In the genomic region with DNA sequence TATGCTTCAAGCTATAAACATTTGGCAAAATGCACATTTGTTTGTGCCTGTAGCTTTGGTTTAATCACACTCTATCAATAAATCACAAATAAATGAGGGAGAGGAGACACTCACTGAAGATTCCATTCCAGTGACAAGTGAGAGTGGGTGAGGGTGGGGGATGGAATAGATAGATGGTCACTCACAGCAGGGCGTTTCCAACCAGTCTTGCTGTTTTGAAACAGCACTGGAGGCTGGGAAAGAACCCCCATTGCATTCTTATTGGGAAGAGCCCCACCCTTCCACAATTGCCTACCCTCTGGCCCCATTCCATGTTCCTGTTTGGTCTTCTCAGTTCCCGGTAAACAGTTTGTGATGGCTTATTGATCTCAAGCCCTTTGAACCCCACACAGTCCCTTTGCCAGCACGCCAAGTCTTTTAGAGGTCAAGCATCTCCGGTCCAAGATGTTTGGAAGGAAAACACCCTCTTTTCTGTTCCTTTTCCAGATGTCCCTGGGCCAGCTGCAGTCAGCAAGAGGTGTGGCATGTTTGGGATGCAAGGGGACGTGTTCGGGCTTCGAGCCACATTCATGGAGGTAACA, we compare ENCODE assay signal across 15 cellular contexts. TPM values are rescaled to one million over a fixed set of nuclear protein-coding genes. Genes with fewer than 3 reads are reported as not detected.
A peak's percentile ranks its signal among the peaks of the same experiment; 100 is the strongest.
DNase-seq lines count a peak whose midpoint lies in the region; ATAC-seq, FAIRE-seq and TF ChIP-seq lines count a peak whose summit lies in the region.
"Had no signal": no experiment of that assay in that cellular context is flagged by ENCODE, and none has a peak within 500 bp of the region (broad histone marks: within the 10 kb centered on the region; RNA-seq: fewer than 3 reads in every experiment).

No MANE protein-coding gene starts in this region.

- in situ Hi-C loops in GM13977 (cut with MboI; ENCODE audit: low pct_unique_long_range_greater_than_20kb, low sequenced_read_pairs, unreplicated experiment), result no loop called here

- H3K27me3 Mint-ChIP-seq in nephron (ENCODE audit: low read depth), result no peaks in the 10 kb centered on the region

- H3K4me3 ChIP-seq in fibroblast of mammary gland (ENCODE audit: control insufficient read depth, low read depth, low read length), result no peak overlapping the region
- H3K4me3 ChIP-seq: neural progenitor cell, SJCRH30 had no signal

- no peak overlapping the region for H3K4me3 Mint-ChIP-seq in nephron
- H3K4me3 Mint-ChIP-seq: activated B cell treated with CpG ODN at 0.5 μM for 24 hours; activated T-cell treated with anti-CD3 and anti-CD28 coated beads, Interleukin-2, amount 50 U/mL, for 24 hours; neural progenitor cell; stimulated activated naive CD8-positive, alpha-beta T cell treated with anti-CD3 and anti-CD28 coated beads, Interleukin-15, amount 100 ng/mL, for 72 hours had no signal

- FAIRE-seq in frontal cortex (lab: Jason Lieb, UNC), result no peak

- peak overlapping the region in 2 of 3 experiments; percentile 45 to 93 for H3K27ac Mint-ChIP-seq in nephron
- H3K27ac Mint-ChIP-seq: activated B cell treated with CpG ODN at 0.5 μM for 24 hours; activated T-cell treated with anti-CD3 and anti-CD28 coated beads, Interleukin-2, amount 50 U/mL, for 24 hours; neural progenitor cell; stimulated activated naive CD8-positive, alpha-beta T cell treated with anti-CD3 and anti-CD28 coated beads, Interleukin-15, amount 100 ng/mL, for 72 hours had no signal

- peaks cover 18% of the 10 kb centered on the region for H3K36me3 Mint-ChIP-seq in nephron (ENCODE audit: low read depth)

- ATAC-seq in Right ventricle myocardium superior (ENCODE audit: poor library complexity) (peak; percentile 50), GM19397 (IDR thresholded peaks at IDR 0.05; ENCODE audit: unreplicated experiment) (no peak)
- ATAC-seq: stimulated activated naive CD8-positive, alpha-beta T cell treated with anti-CD3 and anti-CD28 coated beads, Interleukin-15, amount 100 ng/mL, for 72 hours had no signal

- H3K9me3 Mint-ChIP-seq in nephron, result no peaks in the 10 kb centered on the region
- H3K9me3 Mint-ChIP-seq: activated B cell treated with CpG ODN at 0.5 μM for 24 hours; activated T-cell treated with anti-CD3 and anti-CD28 coated beads, Interleukin-2, amount 50 U/mL, for 24 hours; neural progenitor cell; stimulated activated naive CD8-positive, alpha-beta T cell treated with anti-CD3 and anti-CD28 coated beads, Interleukin-15, amount 100 ng/mL, for 72 hours had no signal

- intact Hi-C loops in Right ventricle myocardium superior (cut with DNase I) (no loop called here), cardiac septum (cut with DNase I) (no loop called here)

- DNase-seq in Right ventricle myocardium superior (no peak), cardiac septum (ENCODE audit: low spot score) (no peak), fibroblast of mammary gland (ENCODE audit: low read depth) (peak; percentile 94), NCI-H1092 (lab: John Stamatoyannopoulos, UW) (no peak), GM13977 (ENCODE audit: low spot score) (no peak), frontal cortex (ENCODE audit: low spot score in 2 of 2) (no peak)
- DNase-seq: activated B cell treated with CpG ODN at 0.5 μM for 24 hours; activated T-cell treated with anti-CD3 and anti-CD28 coated beads, Interleukin-2, amount 50 U/mL, for 24 hours; NCI-H526; SJCRH30; stimulated activated CD4-positive, alpha-beta T cell treated with anti-CD3 and anti-CD28 coated beads, Interleukin-4, amount 100 ng/mL, for 24 hours; stimulated activated naive CD8-positive, alpha-beta T cell treated with anti-CD3 and anti-CD28 coated beads, Interleukin-15, amount 100 ng/mL, for 72 hours had no signal

- TF ChIP-seq CTCF in fibroblast of mammary gland (conservative IDR thresholded peaks at IDR 0.05; ENCODE audit: control insufficient read depth, insufficient read depth, low read depth, low read length) (no peak), nephron (IDR thresholded peaks at IDR 0.05; ENCODE audit: unreplicated experiment in 3 of 3) (no peak), GM13977 (IDR thresholded peaks at IDR 0.05; ENCODE audit: extremely low read depth, insufficient read depth, missing control alignments) (no peak)

- peaks cover 82% of the 10 kb centered on the region for H3K4me1 Mint-ChIP-seq in nephron
- H3K4me1 Mint-ChIP-seq: activated B cell treated with CpG ODN at 0.5 μM for 24 hours; stimulated activated naive CD8-positive, alpha-beta T cell treated with anti-CD3 and anti-CD28 coated beads, Interleukin-15, amount 100 ng/mL, for 72 hours had no signal

RNA-seq across cellular contexts. Expression of a gene that starts 30.7 kb away (rescaled TPM):
- total RNA-seq in Right ventricle myocardium superior, result 49.6 TPM
- 57.6 TPM for total RNA-seq in cardiac septum
- total RNA-seq in frontal cortex, result 0.41 TPM

Comparison
In these comparisons a context has a peak if more than half of its experiments do, and no peak if none do; other contexts are left out.
1. RNA of a gene that starts 30.7 kb away (total RNA-seq): 57.6 TPM in cardiac septum (single experiment) and 49.6 TPM in Right ventricle myocardium superior (single experiment); 0.41 TPM in frontal cortex (single experiment); every median in the first group is over 10 times any median in the second.